Comparison of ENCODE assay signal across 8 cellular contexts in genomic region chr9:34637356-34638137, GRCh38. TPM values are rescaled to one million over a fixed set of nuclear protein-coding genes. Genes with fewer than 3 reads are reported as not detected.
DNase-seq lines count a peak whose midpoint lies in the region; ATAC-seq and TF ChIP-seq lines count a peak whose summit lies in the region.

SIGMAR1 (minus strand) TSS chr9:34637787; CDS start chr9:34637697, 90 bp downstream.

- intact Hi-C loops in dorsolateral prefrontal cortex (cut with DNase I) (no loop called here), right lobe of liver (cut with DNase I) (no loop called here)

- H3K27me3 Mint-ChIP-seq in activated CD4-positive, alpha-beta memory T cell treated with anti-CD3 and anti-CD28 coated beads, Interleukin-2, amount 10 ng/mL, durations not matched to agents 7 days and 5 days = no peaks in the 10 kb centered on the region

- TF ChIP-seq CTCF in dorsolateral prefrontal cortex (IDR thresholded peaks at IDR 0.05 in 54 of 56, conservative IDR thresholded peaks at IDR 0.05 in 2 of 56; ENCODE audit: low read depth in 1 of 56, partially characterized antibody in 56 of 56) = peak in 34 of 56 donors; percentile 6 to 62 (median 31)
- no peak for TF ChIP-seq CTCF in right lobe of liver (IDR thresholded peaks at IDR 0.05)

- CTCF ChIA-PET in activated CD4-positive, alpha-beta memory T cell treated with anti-CD3 and anti-CD28 coated beads, Interleukin-2, amount 10 ng/mL, durations not matched to agents 7 days and 5 days (lab: Charles Lee) = interaction anchor here (0.6 to 8.5 kb wide), 15 partner anchors 9 to 726 kb away, joined by 3 to 131 read pairs (median 7); partner anchors contain the start of genes ARID3C, CCL27, DCTN3 and GALT

- peaks cover 0 to 6% (median 0%) of the 10 kb centered on the region in 4 donors for H3K36me3 ChIP-seq in right lobe of liver

- peak; percentile 94 for TF ChIP-seq POLR2A in right lobe of liver (IDR thresholded peaks at IDR 0.05)

- DNase-seq in CD1c-positive myeloid dendritic cell (ENCODE audit: extremely low spot score) (peak; percentile 96), HK-2 (ENCODE audit: unreplicated experiment) (peak; percentile 89), NCI-H82 treated with DMSO at 0.1 percent for 48 hours (lab: John Stamatoyannopoulos, UW; ENCODE audit: unreplicated experiment) (peak; percentile 64), dorsolateral prefrontal cortex (peak; percentile 89 to 98 (median 94)), right lobe of liver (peak; percentile 96 to 97 (median 97))
- DNase-seq in activated CD4-positive, alpha-beta memory T cell treated with anti-CD3 and anti-CD28 coated beads, Interleukin-2, amount 10 ng/mL, durations not matched to agents 7 days and 5 days = peak; percentile 93
- DNase-seq in stimulated activated CD4-positive, alpha-beta T cell treated with anti-CD3 and anti-CD28 coated beads, Interleukin-4, amount 100 ng/mL, for 24 hours = peak; percentile 94

- WGBS in right lobe of liver (ENCODE audit: insufficient coverage, low coverage, low lambda C conversion rate, missing lambda C conversion rate) = 0% methylated on average over 5 of the region's 74 CpGs

- H3K4me3 Mint-ChIP-seq in activated CD4-positive, alpha-beta memory T cell treated with anti-CD3 and anti-CD28 coated beads, Interleukin-2, amount 10 ng/mL, durations not matched to agents 7 days and 5 days = peak within 1 kb of the TSS; percentile 88

- peak; percentile 86 for ATAC-seq in GM19438 (IDR thresholded peaks at IDR 0.05; ENCODE audit: low read depth, unreplicated experiment)
- peak; percentile 89 to 94 (median 91) for ATAC-seq in right lobe of liver

- H3K27ac ChIP-seq in dorsolateral prefrontal cortex (peak within 1 kb of the TSS in 58 of 59 donors; percentile 53 to 97 (median 91)), right lobe of liver (peak within 1 kb of the TSS; percentile 36 to 79 (median 72))

- peak within 1 kb of the TSS; percentile 58 to 99 (median 84) for H3K4me3 ChIP-seq in dorsolateral prefrontal cortex
- peak within 1 kb of the TSS; percentile 50 to 91 (median 87) for H3K4me3 ChIP-seq in right lobe of liver

- H3K27me3 ChIP-seq in dorsolateral prefrontal cortex (no peaks in the 10 kb centered on the region), right lobe of liver (no peaks in the 10 kb centered on the region)

- H3K4me1 ChIP-seq in right lobe of liver = peaks cover 0 to 42% (median 18%) of the 10 kb centered on the region in 4 donors

- no peaks in the 10 kb centered on the region for H3K9me3 Mint-ChIP-seq in activated CD4-positive, alpha-beta memory T cell treated with anti-CD3 and anti-CD28 coated beads, Interleukin-2, amount 10 ng/mL, durations not matched to agents 7 days and 5 days

- POLR2A ChIA-PET in activated CD4-positive, alpha-beta memory T cell treated with anti-CD3 and anti-CD28 coated beads, Interleukin-2, amount 10 ng/mL, durations not matched to agents 7 days and 5 days (lab: Charles Lee) = interaction anchor here (0.5 to 7.0 kb wide), 15 partner anchors 8 to 442 kb away, joined by 3 to 96 read pairs (median 12); partner anchors contain the start of genes ARID3C, CCL27, DCTN3 and FANCG

- peaks cover 15% of the 10 kb centered on the region for H3K36me3 Mint-ChIP-seq in activated CD4-positive, alpha-beta memory T cell treated with anti-CD3 and anti-CD28 coated beads, Interleukin-2, amount 10 ng/mL, durations not matched to agents 7 days and 5 days (ENCODE audit: low read depth)

- peaks cover 42% of the 10 kb centered on the region for H3K4me1 Mint-ChIP-seq in activated CD4-positive, alpha-beta memory T cell treated with anti-CD3 and anti-CD28 coated beads, Interleukin-2, amount 10 ng/mL, durations not matched to agents 7 days and 5 days

- peak within 1 kb of the TSS; percentile 82 for H3K27ac Mint-ChIP-seq in activated CD4-positive, alpha-beta memory T cell treated with anti-CD3 and anti-CD28 coated beads, Interleukin-2, amount 10 ng/mL, durations not matched to agents 7 days and 5 days

- no peaks in the 10 kb centered on the region for H3K9me3 ChIP-seq in right lobe of liver

RNA-seq across cellular contexts. Expression of gene SIGMAR1, which starts in this region (rescaled TPM):
- total RNA-seq in activated CD4-positive, alpha-beta memory T cell treated with anti-CD3 and anti-CD28 coated beads, Interleukin-2, amount 10 ng/mL, durations not matched to agents 7 days and 5 days = 10 to 100 TPM; 53.3 to 55.5 TPM
- total RNA-seq in dorsolateral prefrontal cortex (10 to 100 TPM; 26.3 to 48.1 (median 36.0) TPM), right lobe of liver (100 to 1,000 TPM in 5 of 6 experiments, 10 to 100 TPM in 1; 69.3 to 237 (median 123) TPM)

Comparison
In these comparisons a context has a peak if more than half of its experiments do, and no peak if none do; other contexts are left out.
1. Peak in every context shown above with its lines: DNase-seq, ATAC-seq, H3K4me3 ChIP-seq and H3K27ac ChIP-seq.
2. CTCF ChIP-seq: peak in dorsolateral prefrontal cortex (34 of 56); none in right lobe of liver (0 of 4).